In genomic region chr10:50520115-50520514, GRCh38 we compare ENCODE assay signal across 7 cellular contexts.
"Had no signal": no experiment of that assay in that cellular context is flagged by ENCODE, and none has a peak within 500 bp of the region (broad histone marks: within the 10 kb centered on the region; RNA-seq: fewer than 3 reads in every experiment).

No MANE protein-coding gene starts in this region.

- DNase-seq: GDM1, GF-D8 had no signal

- FAIRE-seq: G401.6, GM12878, GM12891, GM12892, GM18507 had no signal

- H3K4me3 ChIP-seq: GM12878 had no signal

- ATAC-seq: GM12878 had no signal
